ENCODE assay signal across 8 cellular contexts in genomic region chr1:17011439-17012307, GRCh38. TPM values are rescaled to one million over a fixed set of nuclear protein-coding genes. Genes with fewer than 3 reads are reported as not detected.
A peak's percentile ranks its signal among the peaks of the same experiment; 100 is the strongest.
DNase-seq lines count a peak whose midpoint lies in the region; ATAC-seq and TF ChIP-seq lines count a peak whose summit lies in the region.

Gene ATP13A2 (minus strand): TSS chr1:17011928. CDS start chr1:17011738, 190 bp downstream.

- H3K4me3 ChIP-seq in GM12864 (ENCODE audit: low read depth, low read length) (peak within 1 kb of the TSS; percentile 86), right cardiac atrium (ENCODE audit: low read length) (peak within 1 kb of the TSS; percentile 83), uterus (peak within 1 kb of the TSS; percentile 72 to 74)

- TF ChIP-seq CTCF in GM12864 (IDR thresholded peaks at IDR 0.05; ENCODE audit: low read depth, low read length, missing control alignments) (no peak), uterus (IDR thresholded peaks at IDR 0.05) (peak in 2 of 4 experiments; percentile 10 to 24)

- H3K27me3 ChIP-seq in right cardiac atrium (ENCODE audit: control insufficient read depth, insufficient read depth), result no peaks in the 10 kb centered on the region
- H3K27me3 ChIP-seq in uterus, result no peaks in the 10 kb centered on the region

- peak within 1 kb of the TSS; percentile 85 for H3K4me3 Mint-ChIP-seq in T-helper 2 cell treated with Interferon-gamma antibody and Interleukin-4, amounts not matched to agents 5 μg/mL and 100 μg/mL, for 36 hours

- peaks cover 15% of the 10 kb centered on the region for H3K4me1 Mint-ChIP-seq in T-helper 2 cell treated with Interferon-gamma antibody and Interleukin-4, amounts not matched to agents 5 μg/mL and 100 μg/mL, for 36 hours (ENCODE audit: low read depth)

- no peaks in the 10 kb centered on the region for H3K9me3 Mint-ChIP-seq in T-helper 2 cell treated with Interferon-gamma antibody and Interleukin-4, amounts not matched to agents 5 μg/mL and 100 μg/mL, for 36 hours

- H3K27ac ChIP-seq in right cardiac atrium (ENCODE audit: low read length), result no peak within 1 kb of the TSS
- peak within 1 kb of the TSS; percentile 47 to 61 for H3K27ac ChIP-seq in uterus

- H3K27ac Mint-ChIP-seq in T-helper 2 cell treated with Interferon-gamma antibody and Interleukin-4, amounts not matched to agents 5 μg/mL and 100 μg/mL, for 36 hours, result peak within 1 kb of the TSS; percentile 57

- ATAC-seq in HG02623 (IDR thresholded peaks at IDR 0.05; ENCODE audit: unreplicated experiment) (peak; percentile 79), right cardiac atrium (peak; percentile 91 to 95)

- intact Hi-C loops in right cardiac atrium (cut with DNase I) (loop anchor here in 1 of 4 donors (5.0 kb wide), 1 partner anchor 44 kb away; no protein-coding TSS in a partner anchor), uterus (cut with DNase I; ENCODE audit: low total_unique reads) (no loop called here)

- no peaks in the 10 kb centered on the region for H3K36me3 Mint-ChIP-seq in T-helper 2 cell treated with Interferon-gamma antibody and Interleukin-4, amounts not matched to agents 5 μg/mL and 100 μg/mL, for 36 hours (ENCODE audit: low read depth)

- no peaks in the 10 kb centered on the region for H3K36me3 ChIP-seq in uterus

- H3K4me1 ChIP-seq in right cardiac atrium (ENCODE audit: control insufficient read depth, insufficient read depth, low read length), result no peaks in the 10 kb centered on the region
- H3K4me1 ChIP-seq in uterus, result peaks cover 0 to 18% of the 10 kb centered on the region in 2 donors

- WGBS in right cardiac atrium, result 1% methylated on average over 94 of the region's 94 CpGs

- H3K27me3 Mint-ChIP-seq in T-helper 2 cell treated with Interferon-gamma antibody and Interleukin-4, amounts not matched to agents 5 μg/mL and 100 μg/mL, for 36 hours (ENCODE audit: low read depth), result no peaks in the 10 kb centered on the region

- H3K9me3 ChIP-seq in right cardiac atrium (ENCODE audit: control insufficient read depth, low read length) (no peaks in the 10 kb centered on the region), uterus (no peaks in the 10 kb centered on the region)

- peak; percentile 18 to 54 for TF ChIP-seq POLR2A in uterus (IDR thresholded peaks at IDR 0.05)

- DNase-seq in GM12864 (ENCODE audit: low read depth), result peak; percentile 24
- DNase-seq in NCI-H1417 (lab: John Stamatoyannopoulos, UW), result peak; percentile 90 to 92 (median 92)
- peak; percentile 86 for DNase-seq in T-helper 2 cell treated with Interferon-gamma antibody and Interleukin-4, amounts not matched to agents 5 μg/mL and 100 μg/mL, for 36 hours (ENCODE audit: low spot score)
- DNase-seq in anterior cingulate cortex (lab: John Stamatoyannopoulos, UW), result peak; percentile 16 to 94 (median 73)
- peak; percentile 77 to 94 (median 92) for DNase-seq in right cardiac atrium
- peak; percentile 88 for DNase-seq in putamen (ENCODE audit: low spot score)
- peak; percentile 61 to 68 for DNase-seq in uterus

RNA-seq across cellular contexts. Expression of gene ATP13A2, which starts in this region (rescaled TPM):
- total RNA-seq in right cardiac atrium, result 10 to 100 TPM; 12.9 to 15.1 (median 14.3) TPM
- 10.3 TPM for polyA plus RNA-seq in right cardiac atrium
- total RNA-seq in uterus, result 10 to 100 TPM in 3 of 4 donors, 1 to 10 TPM in 1; 8.5 to 31.4 (median 19.7) TPM

Comparison
In these comparisons a context has a peak if more than half of its experiments do, and no peak if none do; other contexts are left out.
1. DNase-seq: peak in every context shown above with its lines; median percentile 92 in NCI-H1417; 92 in right cardiac atrium; 88 in putamen; 86 in T-helper 2 cell treated with Interferon-gamma antibody and Interleukin-4, amounts not matched to agents 5 μg/mL and 100 μg/mL, for 36 hours; 73 in anterior cingulate cortex; 64 in uterus; 24 in GM12864.